8 cellular contexts compared by ENCODE assay signal in the genomic region with DNA sequence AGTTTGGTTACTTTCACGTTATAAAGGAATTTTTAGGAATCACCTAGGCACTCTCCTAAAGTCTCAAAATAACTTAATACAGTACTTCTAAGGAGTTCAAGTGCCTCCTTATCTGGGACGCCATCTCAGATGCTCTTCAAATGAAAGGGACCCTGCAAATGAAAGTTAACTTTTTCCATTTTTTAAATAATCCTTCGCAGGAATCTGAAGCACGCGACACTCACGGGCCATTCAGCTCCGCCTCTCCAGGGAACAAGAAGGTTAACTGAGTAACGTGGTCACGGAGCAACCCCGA. TPM values are rescaled to one million over a fixed set of nuclear protein-coding genes. Genes with fewer than 3 reads are reported as not detected.
DNase-seq lines count a peak whose midpoint lies in the region; ATAC-seq and TF ChIP-seq lines count a peak whose summit lies in the region.

No MANE protein-coding gene starts in this region.

- H3K4me3 Mint-ChIP-seq in stimulated activated effector memory CD8-positive, alpha-beta T cell treated with anti-CD3 and anti-CD28 coated beads, Interleukin-12 subunit alpha, Interleukin-12 subunit beta, amount 100 ng/mL, for 72 hours = peak overlapping the region; percentile 99

- peak overlapping the region; percentile 100 for H3K27ac Mint-ChIP-seq in stimulated activated effector memory CD8-positive, alpha-beta T cell treated with anti-CD3 and anti-CD28 coated beads, Interleukin-12 subunit alpha, Interleukin-12 subunit beta, amount 100 ng/mL, for 72 hours

- intact Hi-C loops in HCT116 (cut with micrococcal nuclease) = no loop called here

- H3F3A ChIP-seq in SU-DHL-6 (ENCODE audit: insufficient read depth) = 0 out of 2 replicates have a peak, but pooled peaks cover 8% of the 10 kb centered on the region

- peaks cover 48% of the 10 kb centered on the region for H3K4me1 Mint-ChIP-seq in stimulated activated effector memory CD8-positive, alpha-beta T cell treated with anti-CD3 and anti-CD28 coated beads, Interleukin-12 subunit alpha, Interleukin-12 subunit beta, amount 100 ng/mL, for 72 hours

- no peak for TF ChIP-seq RAD21 in HCT116 (IDR thresholded peaks at IDR 0.05; ENCODE audit: low read depth)

- H3K4me2 ChIP-seq in HCT116 (ENCODE audit: low read length) (peak overlapping the region; percentile 80), SU-DHL-6 (ENCODE audit: low read depth, low read length, poor library complexity, severe bottlenecking) (peak overlapping the region; percentile 95)

- H3K9me3 ChIP-seq in HCT116 (ENCODE audit: control insufficient read depth in 1 of 2, insufficient read depth in 1 of 2, low read depth in 1 of 2, low read length in 2 of 2) = no peaks in the 10 kb centered on the region
- H3K9me3 ChIP-seq in SU-DHL-6 (ENCODE audit: insufficient read depth, low read length) = no peaks in the 10 kb centered on the region

- no peaks in the 10 kb centered on the region for H3K27me3 ChIP-seq in HCT116 (ENCODE audit: insufficient read depth, low read length)
- no peaks in the 10 kb centered on the region for H3K27me3 ChIP-seq in SU-DHL-6 (ENCODE audit: low read length)

- H4K20me1 ChIP-seq in HCT116 (ENCODE audit: insufficient read depth) (peaks cover 25% of the 10 kb centered on the region; the same call in 1 of the 2 replicates), SU-DHL-6 (ENCODE audit: low read depth, low read length) (peaks cover 35% of the 10 kb centered on the region)

- TF ChIP-seq POLR2A in HCT116 (IDR thresholded peaks at IDR 0.05; ENCODE audit: borderline replicate concordance, extremely low read depth, insufficient read depth, insufficient read length) = no peak

- H3K9me2 ChIP-seq in HCT116 (ENCODE audit: insufficient read depth) (peaks cover 4% of the 10 kb centered on the region; the same call in 1 of the 2 replicates), SU-DHL-6 (replicated peaks; ENCODE audit: insufficient read depth, low read length) (no peaks in the 10 kb centered on the region)

- RAD21 ChIA-PET in HCT116 (lab: Charles Lee; ENCODE audit: low non-redundant PET in 1 of 2, low total read pairs in 2 of 2, uncharacterized antibody in 2 of 2, unreplicated experiment in 2 of 2) = no interaction called here

- POLR2A ChIA-PET in HCT116 (lab: Charles Lee) = interaction anchor here (0.9 to 1.1 kb wide), 4 partner anchors 9 to 810 kb away, joined by 3 to 5 read pairs (median 3); no protein-coding TSS in a partner anchor

- H3K79me2 ChIP-seq in HCT116 (ENCODE audit: insufficient read depth, low read length) (peaks cover 54% of the 10 kb centered on the region), SU-DHL-6 (ENCODE audit: insufficient read depth, low read length) (peaks cover 52% of the 10 kb centered on the region)

- H3K9ac ChIP-seq in HCT116 (ENCODE audit: low read length) = peak overlapping the region; percentile 96
- H3K9ac ChIP-seq in SU-DHL-6 (ENCODE audit: low read length) = peak overlapping the region; percentile 83

- H2AFZ ChIP-seq in HCT116 (ENCODE audit: low read depth, low read length, poor library complexity, severe bottlenecking) (peak overlapping the region; percentile 36), SU-DHL-6 (ENCODE audit: low read depth, low read length, severe bottlenecking) (peak overlapping the region; percentile 93)

- H3K4me3 ChIP-seq in HCT116 (replicated peaks in 1 of 2; ENCODE audit: low read depth in 1 of 2, low read length in 2 of 2) = peak overlapping the region; percentile 88 to 95
- H3K4me3 ChIP-seq in SU-DHL-6 (ENCODE audit: insufficient read depth, low read length, poor library complexity, severe bottlenecking) = peak overlapping the region; percentile 92

- TSS peak; percentile 77 for BruUV-seq in HCT116 (replicated peaks; lab: Mats Ljungman, UMichigan)

- no peaks in the 10 kb centered on the region for H3K9me3 Mint-ChIP-seq in stimulated activated effector memory CD8-positive, alpha-beta T cell treated with anti-CD3 and anti-CD28 coated beads, Interleukin-12 subunit alpha, Interleukin-12 subunit beta, amount 100 ng/mL, for 72 hours

- TF ChIP-seq CTCF in HCT116 (IDR thresholded peaks at IDR 0.05 in 2 of 3, conservative IDR thresholded peaks at IDR 0.05 in 1 of 3; ENCODE audit: borderline replicate concordance in 1 of 3, insufficient read depth in 1 of 3, low read depth in 2 of 3, low read length in 2 of 3) (no peak), SU-DHL-6 (IDR thresholded peaks at IDR 0.05; ENCODE audit: insufficient read depth, low read length, poor library complexity, severe bottlenecking) (no peak)

- peaks cover 23% of the 10 kb centered on the region for H3K36me3 Mint-ChIP-seq in stimulated activated effector memory CD8-positive, alpha-beta T cell treated with anti-CD3 and anti-CD28 coated beads, Interleukin-12 subunit alpha, Interleukin-12 subunit beta, amount 100 ng/mL, for 72 hours

- ATAC-seq in HCT116 = no peak
- no peak for ATAC-seq in stimulated activated effector memory CD8-positive, alpha-beta T cell treated with anti-CD3 and anti-CD28 coated beads, Interleukin-12 subunit alpha, Interleukin-12 subunit beta, amount 100 ng/mL, for 72 hours

- no peak for DNase-seq in HCT116 (ENCODE audit: low read depth, low spot score)
- DNase-seq in glomerular endothelial cell (ENCODE audit: extremely low read depth, low read depth, low spot score) = peak; percentile 63
- no peak for DNase-seq in stimulated activated effector memory CD8-positive, alpha-beta T cell treated with anti-CD3 and anti-CD28 coated beads, Interleukin-12 subunit alpha, Interleukin-12 subunit beta, amount 100 ng/mL, for 72 hours (ENCODE audit: low spot score in 2 of 2)
- DNase-seq in NCI-H524 (lab: John Stamatoyannopoulos, UW) = no peak
- DNase-seq in cerebellum (ENCODE audit: low spot score) = no peak
- no peak for DNase-seq in DMS 273 treated with DMSO at 0.1 percent for 48 hours (lab: John Stamatoyannopoulos, UW)
- DNase-seq in Ammon's horn (ENCODE audit: low spot score) = no peak

- CTCF ChIA-PET in HCT116 (lab: Charles Lee) = interaction anchor here (1.2 kb wide), 2 partner anchors 25 to 156 kb away, joined by 4 to 6 read pairs; no protein-coding TSS in a partner anchor

- H3K4me1 ChIP-seq in HCT116 (ENCODE audit: control insufficient read depth in 1 of 2, insufficient read depth in 2 of 2, low read length in 2 of 2) = peaks cover 4 to 14% of the 10 kb centered on the region in 2 experiments; a peak in 2 of 4 replicates

- H3K36me3 ChIP-seq in HCT116 (ENCODE audit: control insufficient read depth in 1 of 2, insufficient read depth in 2 of 2, low read length in 2 of 2) = no peaks in the 10 kb centered on the region; a peak in 1 of 4 replicates
- no peaks in the 10 kb centered on the region for H3K36me3 ChIP-seq in SU-DHL-6 (ENCODE audit: low read length)

- H3K27ac ChIP-seq in HCT116 (ENCODE audit: low read depth, low read length) = peak overlapping the region; percentile 74
- peak overlapping the region; percentile 45 for H3K27ac ChIP-seq in SU-DHL-6 (ENCODE audit: low read depth, low read length)

TF ChIP-seq in HCT116, 20 proteins besides CTCF, POLR2A, EP300 and RAD21:
- TF ChIP-seq REST (IDR thresholded peaks at IDR 0.05; ENCODE audit: low read depth) (no peak), SP1 (IDR thresholded peaks at IDR 0.05; ENCODE audit: low read depth) (no peak), YY1 (IDR thresholded peaks at IDR 0.05; ENCODE audit: extremely low read depth, insufficient replicate concordance, low read depth, low read length) (no peak), ELF1 (IDR thresholded peaks at IDR 0.05; ENCODE audit: borderline replicate concordance, low read depth) (no peak), ZFX (IDR thresholded peaks at IDR 0.05) (no peak), POLR2AphosphoS5 (IDR thresholded peaks at IDR 0.05; ENCODE audit: low read depth, low read length) (no peak)
- TF ChIP-seq, protein P1, sequence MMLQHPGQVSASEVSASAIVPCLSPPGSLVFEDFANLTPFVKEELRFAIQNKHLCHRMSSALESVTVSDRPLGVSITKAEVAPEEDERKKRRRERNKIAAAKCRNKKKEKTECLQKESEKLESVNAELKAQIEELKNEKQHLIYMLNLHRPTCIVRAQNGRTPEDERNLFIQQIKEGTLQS (IDR thresholded peaks at IDR 0.05) = no peak

RNA-seq across cellular contexts. Expression of gene ZC3H15, which starts 0.5 kb away (rescaled TPM):
- total RNA-seq in HCT116 (2021; ENCODE audit: unreplicated experiment) = 75.2 TPM
- polyA plus RNA-seq in HCT116 (2012) = 35.3 and 46.9 TPM in 2 replicates
- 44.4 and 48.3 TPM in 2 replicates for total RNA-seq in glomerular endothelial cell
- 69.9 TPM for total RNA-seq in cerebellum
